ENCODE assay signal across 2 cellular contexts in genomic region chr6:124870611-124871201, GRCh38.
TF ChIP-seq lines count a peak whose summit lies in the region.

No MANE protein-coding gene starts in this region.

TF ChIP-seq in HEK293, 187 proteins besides CTCF, POLR2A, EP300 and RAD21 (continued from another document):
- 0 out of 2 replicates have a peak, but pooled peaks have one; percentile 9 for TF ChIP-seq ZNF449 (tag by site-specific recombination; IDR thresholded peaks at IDR 0.05)

TF ChIP-seq in WTC11, 78 proteins besides CTCF, POLR2A, EP300 and RAD21 (continued from another document):
- TF ChIP-seq ZNF281 (CRISPR knock-in tag; IDR thresholded peaks at IDR 0.05) (no peak), NR1H2 (CRISPR knock-in tag; IDR thresholded peaks at IDR 0.05) (no peak), ZNF219 (CRISPR knock-in tag; IDR thresholded peaks at IDR 0.05; ENCODE audit: borderline replicate concordance) (no peak), IRF1 (CRISPR knock-in tag; IDR thresholded peaks at IDR 0.05) (no peak), OVOL2 (CRISPR knock-in tag; IDR thresholded peaks at IDR 0.05; ENCODE audit: borderline replicate concordance) (no peak), HMGXB4 (CRISPR knock-in tag; IDR thresholded peaks at IDR 0.05) (no peak)
